8 cellular contexts compared by ENCODE assay signal in genomic region chr14:87745507-87746118, GRCh38.
DNase-seq lines count a peak whose midpoint lies in the region; ATAC-seq and TF ChIP-seq lines count a peak whose summit lies in the region.

No MANE protein-coding gene starts in this region.

- H2AFZ ChIP-seq in OCI-LY7 (ENCODE audit: low read length), result no peak overlapping the region

- 18 to 31% (median 21%) methylated on average over 3 of the region's 3 CpGs for WGBS in stomach, 5 donors

- H3K36me3 ChIP-seq in OCI-LY7 (ENCODE audit: insufficient read depth, low read length) (no peaks in the 10 kb centered on the region), stomach (no peaks in the 10 kb centered on the region)

- DNase-seq in D341Med (ENCODE audit: low spot score) (peak; percentile 69), OCI-LY7 (ENCODE audit: low spot score) (peak; percentile 22), fibroblast of pulmonary artery (ENCODE audit: low read depth) (peak; percentile 47), stomach (no peak), left colon (no peak), NCI-H2227 treated with DMSO at 0.1 percent for 48 hours (lab: John Stamatoyannopoulos, UW) (no peak)

- no TSS peak for BruUV-seq in OCI-LY7 (replicated peaks; lab: Mats Ljungman, UMichigan)

- H3K4me1 ChIP-seq in OCI-LY7 (ENCODE audit: insufficient read depth, low read length, poor library complexity, severe bottlenecking) (no peaks in the 10 kb centered on the region), stomach (no peaks in the 10 kb centered on the region)

- POLR2A ChIA-PET in OCI-LY7 (lab: Charles Lee), result interaction anchor here (0.7 to 1.6 kb wide), 5 partner anchors 8 to 459 kb away, joined by 3 to 4 read pairs (median 3); no protein-coding TSS in a partner anchor

- H3K79me2 ChIP-seq in OCI-LY7 (ENCODE audit: insufficient read depth, low read depth, low read length), result no peaks in the 10 kb centered on the region

- no peaks in the 10 kb centered on the region for H3K9me2 ChIP-seq in OCI-LY7 (ENCODE audit: insufficient read depth, low read length)

- H3K9me3 ChIP-seq in OCI-LY7 (ENCODE audit: low read length) (no peaks in the 10 kb centered on the region), stomach (peaks cover 0 to 3% (median 0%) of the 10 kb centered on the region in 4 donors)

- TF ChIP-seq POLR2A in stomach (IDR thresholded peaks at IDR 0.05), result no peak

- intact Hi-C loops in OCI-LY7 (cut with micrococcal nuclease; ENCODE audit: unreplicated experiment), result no loop called here
- intact Hi-C loops in stomach (cut with DNase I; ENCODE audit: low total_unique reads), result no loop called here
- intact Hi-C loops in left colon (cut with DNase I, micrococcal nuclease), result no loop called here

- CTCF ChIA-PET in OCI-LY7 (lab: Charles Lee; ENCODE audit: unreplicated experiment), result no interaction called here

- H3K27ac ChIP-seq in OCI-LY7 (ENCODE audit: low read depth, low read length, poor library complexity, severe bottlenecking) (no peak overlapping the region), stomach (no peak overlapping the region)

- TF ChIP-seq CTCF in OCI-LY7 (conservative IDR thresholded peaks at IDR 0.05; ENCODE audit: low read length) (peak; percentile 84), fibroblast of pulmonary artery (IDR thresholded peaks at IDR 0.05; ENCODE audit: low read length, missing control alignments) (peak; percentile 67), stomach (IDR thresholded peaks at IDR 0.05) (peak in 4 of 7 experiments; percentile 29 to 52 (median 39))

- no peaks in the 10 kb centered on the region for H4K20me1 ChIP-seq in OCI-LY7 (ENCODE audit: insufficient read depth, low read length)

- no peak for TF ChIP-seq EP300 in stomach (IDR thresholded peaks at IDR 0.05)

- H3K27me3 ChIP-seq in stomach, result no peaks in the 10 kb centered on the region

- H3K4me3 ChIP-seq in OCI-LY7 (ENCODE audit: low read depth, low read length, poor library complexity, severe bottlenecking) (no peak overlapping the region), fibroblast of pulmonary artery (replicated peaks; ENCODE audit: low read depth, low read length) (no peak overlapping the region), stomach (no peak overlapping the region)

- H3K4me2 ChIP-seq in OCI-LY7 (ENCODE audit: low read length), result no peak overlapping the region

- ATAC-seq in GM18861 (IDR thresholded peaks at IDR 0.05; ENCODE audit: unreplicated experiment) (peak; percentile 64), HG03139 (IDR thresholded peaks at IDR 0.05; ENCODE audit: unreplicated experiment) (peak; percentile 75), left colon (no peak)

Comparison
In these comparisons a context has a peak if more than half of its experiments do, and no peak if none do; other contexts are left out.
1. DNase-seq: peak in D341Med (single experiment), OCI-LY7 (single experiment) and fibroblast of pulmonary artery (single experiment); none in stomach (single experiment), left colon (0 of 2) and NCI-H2227 treated with DMSO at 0.1 percent for 48 hours (single experiment).
2. Peak in every context shown above with its lines, with median percentiles within 50 percentile points of each other: CTCF ChIP-seq.